In genomic region chr19:2048959-2049740, GRCh38 we compare ENCODE assay signal across 8 cellular contexts. TPM values are rescaled to one million over a fixed set of nuclear protein-coding genes. Genes with fewer than 3 reads are reported as not detected.
A peak's percentile ranks its signal among the peaks of the same experiment; 100 is the strongest.
DNase-seq lines count a peak whose midpoint lies in the region; ATAC-seq and TF ChIP-seq lines count a peak whose summit lies in the region.

No MANE protein-coding gene starts in this region.

- no TSS peak for BruUV-seq in IMR-90 (replicated peaks; lab: Mats Ljungman, UMichigan)

- H3K4me3 Mint-ChIP-seq in mesothelial cell of epicardium = peak overlapping the region; percentile 80

- H4K8ac ChIP-seq in IMR-90 (ENCODE audit: low read depth in 2 of 2, low read length in 2 of 2) = no peak overlapping the region

- H3K9me3 Mint-ChIP-seq in mesothelial cell of epicardium = no peaks in the 10 kb centered on the region

- in situ Hi-C loops in IMR-90 (cut with MboI; ENCODE audit: low sequenced_read_pairs) = no loop called here

- no peak overlapping the region for H4K5ac ChIP-seq in IMR-90 (ENCODE audit: low read depth, low read length)

- H2AK5ac ChIP-seq in IMR-90 (ENCODE audit: low read depth, low read length) = 0 out of 2 replicates have a peak overlapping the region, but pooled peaks have one; percentile 70

- peak; percentile 33 for DNase-seq in 8988T
- no peak for DNase-seq in IMR-90
- no peak for DNase-seq in colonic mucosa
- no peak for DNase-seq in mesothelial cell of epicardium (ENCODE audit: low spot score in 2 of 2, unreplicated experiment in 2 of 2)
- DNase-seq in aorta = peak; percentile 75 to 81
- DNase-seq in NCI-H1694 treated with DMSO at 0.1 percent for 48 hours (lab: John Stamatoyannopoulos, UW) = no peak
- DNase-seq in NCI-H526 treated with DMSO at 0.1 percent for 48 hours (lab: John Stamatoyannopoulos, UW) = no peak
- no peak for DNase-seq in cerebellar nuclear complex (lab: John Stamatoyannopoulos, UW)

- H3K9ac ChIP-seq in IMR-90 (ENCODE audit: low read depth, low read length) = peak overlapping the region; percentile 22
- H3K9ac ChIP-seq in colonic mucosa (ENCODE audit: low read depth in 2 of 2, low read length in 2 of 2) = peak overlapping the region; percentile 94 to 100

- H3K4me1 Mint-ChIP-seq in mesothelial cell of epicardium = peaks cover 12% of the 10 kb centered on the region

- no peak for TF ChIP-seq RAD21 in IMR-90 (IDR thresholded peaks at IDR 0.05; ENCODE audit: low read length)

- peaks cover 23% of the 10 kb centered on the region for H3K4me1 ChIP-seq in IMR-90 (ENCODE audit: control insufficient read depth, insufficient read depth, low read length)
- H3K4me1 ChIP-seq in colonic mucosa = peaks cover 31% of the 10 kb centered on the region
- H3K4me1 ChIP-seq in aorta (ENCODE audit: control insufficient read depth in 1 of 2, insufficient read depth in 2 of 2, low read length in 2 of 2) = peaks cover 0 to 4% of the 10 kb centered on the region in 2 donors

- H4K91ac ChIP-seq in IMR-90 (ENCODE audit: insufficient read depth, low read depth, low read length) = no peak overlapping the region

- H3K4me3 ChIP-seq in IMR-90 (ENCODE audit: insufficient read depth, low read depth, low read length) (peak overlapping the region; percentile 75), colonic mucosa (peak overlapping the region; percentile 89), aorta (ENCODE audit: low read length in 2 of 2) (peak overlapping the region; percentile 85)

- CTCF ChIA-PET in IMR-90 (lab: Yijun Ruan, JAX) = no interaction called here

- dilution Hi-C loops in IMR-90 (cut with HindIII; ENCODE audit: low sequenced_read_pairs, unreplicated experiment) = no loop called here

- H3K56ac ChIP-seq in IMR-90 (ENCODE audit: extremely low read depth, insufficient read depth, low read length) = no peak overlapping the region

- H3K27ac Mint-ChIP-seq in mesothelial cell of epicardium = peak overlapping the region; percentile 82

- peak overlapping the region; percentile 97 for H2AK9ac ChIP-seq in IMR-90 (replicated peaks; ENCODE audit: low read depth, low read length, poor library complexity)

- H3K23ac ChIP-seq in IMR-90 (ENCODE audit: low read depth, low read length) = peak overlapping the region; percentile 63

- no peak overlapping the region for H2BK20ac ChIP-seq in IMR-90 (ENCODE audit: low read depth, low read length)

- 62% methylated on average over 5 of the region's 27 CpGs; no CpG with 5 or more reads in 1 of the 2 experiments for WGBS in IMR-90 (ENCODE audit: extremely low coverage in 2 of 2, insufficient read length in 1 of 2), 2 experiments
- 10 to 14% methylated on average over 26 to 27 of the region's 27 CpGs for WGBS in aorta, 2 donors

- no peaks in the 10 kb centered on the region for H3K27me3 ChIP-seq in IMR-90 (ENCODE audit: control insufficient read depth, insufficient read depth, low read length)
- H3K27me3 ChIP-seq in colonic mucosa = no peaks in the 10 kb centered on the region
- peaks cover 0 to 2% of the 10 kb centered on the region in 2 donors for H3K27me3 ChIP-seq in aorta (ENCODE audit: control insufficient read depth in 1 of 2, insufficient read depth in 2 of 2, low read length in 1 of 2)

- H3K36me3 ChIP-seq in IMR-90 (ENCODE audit: control insufficient read depth, insufficient read depth, low read length) (peaks cover 22% of the 10 kb centered on the region; the same call in 1 of the 2 replicates), colonic mucosa (peaks cover 15% of the 10 kb centered on the region), aorta (ENCODE audit: control insufficient read depth in 1 of 2, insufficient read depth in 2 of 2, low read length in 1 of 2) (no peaks in the 10 kb centered on the region)

- H3K18ac ChIP-seq in IMR-90 (ENCODE audit: low read depth, low read length) = no peak overlapping the region

- POLR2A ChIA-PET in IMR-90 (lab: Charles Lee; ENCODE audit: unreplicated experiment) = no interaction called here

- H2BK120ac ChIP-seq in IMR-90 (ENCODE audit: low read depth, low read length) = no peak overlapping the region

- no peak overlapping the region for H2BK15ac ChIP-seq in IMR-90 (ENCODE audit: low read depth, low read length)

- H3K27me3 Mint-ChIP-seq in mesothelial cell of epicardium (ENCODE audit: low read depth) = no peaks in the 10 kb centered on the region

- peaks cover 5 to 62% of the 10 kb centered on the region in 2 experiments; a peak in 3 of 4 replicates for H3K79me1 ChIP-seq in IMR-90 (ENCODE audit: low read depth in 1 of 2, low read length in 2 of 2)

- H3K4me2 ChIP-seq in IMR-90 (ENCODE audit: low read depth, low read length) = peak overlapping the region; percentile 67

- no peak for TF ChIP-seq POLR2A in IMR-90 (IDR thresholded peaks at IDR 0.05; ENCODE audit: low read depth, low read length)

- intact Hi-C loops in IMR-90 (cut with micrococcal nuclease) (no loop called here), colonic mucosa (cut with DNase I) (no loop called here), aorta (cut with DNase I) (no loop called here)

- no peak overlapping the region for H3K4ac ChIP-seq in IMR-90 (ENCODE audit: low read depth, low read length)

- H3K14ac ChIP-seq in IMR-90 (replicated peaks; ENCODE audit: low read depth, low read length) = 0 out of 2 replicates have a peak overlapping the region, but pooled peaks have one; percentile 41

- H4K20me1 ChIP-seq in IMR-90 (ENCODE audit: insufficient read depth, low read length) = peaks cover 58% of the 10 kb centered on the region

- ATAC-seq in IMR-90 (ENCODE audit: low read depth) = no peak
- ATAC-seq in aorta (ENCODE audit: low FRiP score) = peak; percentile 13

- H3K9me3 ChIP-seq in IMR-90 (ENCODE audit: control insufficient read depth, insufficient read depth, low read length) (no peaks in the 10 kb centered on the region), colonic mucosa (no peaks in the 10 kb centered on the region), aorta (ENCODE audit: control insufficient read depth, low read length) (no peaks in the 10 kb centered on the region)

- H3K27ac ChIP-seq in IMR-90 (ENCODE audit: insufficient read depth, low read length) (no peak overlapping the region), colonic mucosa (peak overlapping the region; percentile 94), aorta (ENCODE audit: low read depth in 1 of 2, low read length in 2 of 2) (peak overlapping the region; percentile 6 to 72)

- TF ChIP-seq CTCF in IMR-90 (conservative IDR thresholded peaks at IDR 0.05; ENCODE audit: low read depth, low read length) (no peak), colonic mucosa (IDR thresholded peaks at IDR 0.05) (no peak), mesothelial cell of epicardium (IDR thresholded peaks at IDR 0.05; ENCODE audit: unreplicated experiment) (no peak)

- no peaks in the 10 kb centered on the region for H3K36me3 Mint-ChIP-seq in mesothelial cell of epicardium

- H2AFZ ChIP-seq in IMR-90 (replicated peaks; ENCODE audit: low read length, poor library complexity) = peak overlapping the region; percentile 43

- no peak overlapping the region for H2BK5ac ChIP-seq in IMR-90 (ENCODE audit: low read depth, low read length, poor library complexity, severe bottlenecking)

- H3K9me1 ChIP-seq in IMR-90 (ENCODE audit: insufficient read depth, low read length) = peaks cover 4% of the 10 kb centered on the region

TF ChIP-seq in IMR-90, 13 proteins besides CTCF, POLR2A, EP300 and RAD21 (continues in another document):
- TF ChIP-seq MXI1 (IDR thresholded peaks at IDR 0.05; ENCODE audit: borderline replicate concordance, low read depth, low read length) (no peak), USF2 (IDR thresholded peaks at IDR 0.05; ENCODE audit: low read depth, low read length) (no peak), RFX5 (IDR thresholded peaks at IDR 0.05; ENCODE audit: low read depth, low read length) (no peak), SMC3 (IDR thresholded peaks at IDR 0.05; ENCODE audit: low read depth, low read length) (no peak), MAZ (IDR thresholded peaks at IDR 0.05; ENCODE audit: borderline replicate concordance, low read depth, low read length) (no peak), CEBPB (IDR thresholded peaks at IDR 0.05; ENCODE audit: low read depth, low read length) (no peak)

RNA-seq across cellular contexts. Expression of gene MKNK2, which starts 1.9 kb away (rescaled TPM):
- total RNA-seq in IMR-90 (2012; rRNA removed) = 20.8 and 21.9 TPM in 2 replicates
- 31.8 and 37.5 TPM in 2 replicates for polyA plus RNA-seq in IMR-90 (2012; rRNA removed)
- polyA plus RNA-seq in IMR-90 (2012; cell fraction: cytosol; rRNA removed) = 25.9 and 51.6 TPM in 2 replicates
- 57.0 and 142 TPM in 2 replicates for polyA plus RNA-seq in IMR-90 (2012; cell fraction: nucleus; rRNA removed; ENCODE audit: low replicate concordance)
- total RNA-seq in colonic mucosa = 100 to 1,000 TPM; 358 to 589 TPM
- total RNA-seq in mesothelial cell of epicardium = 92.6 to 97.1 TPM (median 95.9 TPM) in 3 replicates
- total RNA-seq in aorta = 100 to 1,000 TPM in 1 of 2 donors, 10 to 100 TPM in 1; 93.0 to 103 TPM
- polyA plus RNA-seq in aorta = 10 to 100 TPM; 49.3 to 68.1 TPM

RNA-seq across cellular contexts. Expression of gene BTBD2, which starts 33.6 kb away (rescaled TPM):
- total RNA-seq in IMR-90 (2012; rRNA removed) = 24.4 and 25.8 TPM in 2 replicates
- polyA plus RNA-seq in IMR-90 (2012; rRNA removed) = 65.7 and 67.1 TPM in 2 replicates
- 38.7 and 95.6 TPM in 2 replicates for polyA plus RNA-seq in IMR-90 (2012; cell fraction: cytosol; rRNA removed)
- 53.9 and 143 TPM in 2 replicates for polyA plus RNA-seq in IMR-90 (2012; cell fraction: nucleus; rRNA removed; ENCODE audit: low replicate concordance)
- total RNA-seq in colonic mucosa = 10 to 100 TPM; 74.5 to 81.5 TPM
- 112 to 118 TPM (median 114 TPM) in 3 replicates for total RNA-seq in mesothelial cell of epicardium
- 10 to 100 TPM; 46.2 to 62.7 TPM for total RNA-seq in aorta
- 10 to 100 TPM; 27.5 to 56.7 TPM for polyA plus RNA-seq in aorta

RNA-seq across cellular contexts. Expression of gene MOB3A, which starts 47.0 kb away (rescaled TPM):
- total RNA-seq in IMR-90 (2012; rRNA removed) = 8.9 and 9.3 TPM in 2 replicates
- polyA plus RNA-seq in IMR-90 (2012; rRNA removed) = 26.5 and 28.8 TPM in 2 replicates
- polyA plus RNA-seq in IMR-90 (2012; cell fraction: cytosol; rRNA removed) = 20.4 and 29.9 TPM in 2 replicates
- polyA plus RNA-seq in IMR-90 (2012; cell fraction: nucleus; rRNA removed; ENCODE audit: low replicate concordance) = 15.3 and 28.7 TPM in 2 replicates
- 10 to 100 TPM; 40.0 to 40.5 TPM for total RNA-seq in colonic mucosa
- 33.0 to 34.7 TPM (median 34.1 TPM) in 3 replicates for total RNA-seq in mesothelial cell of epicardium
- total RNA-seq in aorta = 10 to 100 TPM; 41.1 to 43.6 TPM
- 10 to 100 TPM; 12.5 to 15.5 TPM for polyA plus RNA-seq in aorta

RNA-seq across cellular contexts. Expression of gene IZUMO4, which starts 47.6 kb away (rescaled TPM):
- total RNA-seq in IMR-90 (2012; rRNA removed) (0.56 and 0.72 TPM in 2 replicates), colonic mucosa (1 to 10 TPM; 2.1 to 4.5 TPM), mesothelial cell of epicardium (11.0 to 14.4 TPM (median 13.8 TPM) in 3 replicates), aorta (1 to 10 TPM; 1.6 to 3.6 TPM)
- polyA plus RNA-seq in IMR-90 (2012; rRNA removed) (2.8 and 3.4 TPM in 2 replicates), aorta (10 to 100 TPM in 1 of 2 donors, 1 to 10 TPM in 1; 5.5 to 25.2 TPM)
- 0.37 and 1.5 TPM in 2 replicates for polyA plus RNA-seq in IMR-90 (2012; cell fraction: cytosol; rRNA removed)
- 19.5 and 47.8 TPM in 2 replicates for polyA plus RNA-seq in IMR-90 (2012; cell fraction: nucleus; rRNA removed; ENCODE audit: low replicate concordance)

Comparison
In these comparisons a context has a peak if more than half of its experiments do, and no peak if none do; other contexts are left out.
1. DNase-seq: peak in 8988T (single experiment) and aorta (2 of 2); none in IMR-90 (single experiment), colonic mucosa (single experiment), mesothelial cell of epicardium (0 of 2), NCI-H1694 treated with DMSO at 0.1 percent for 48 hours (single experiment), NCI-H526 treated with DMSO at 0.1 percent for 48 hours (single experiment) and cerebellar nuclear complex (0 of 2).
2. Peak in every context shown above with its lines, with median percentiles within 50 percentile points of each other: H3K4me3 ChIP-seq.